Comparison of ENCODE assay signal across 17 cellular contexts in the genomic region with DNA sequence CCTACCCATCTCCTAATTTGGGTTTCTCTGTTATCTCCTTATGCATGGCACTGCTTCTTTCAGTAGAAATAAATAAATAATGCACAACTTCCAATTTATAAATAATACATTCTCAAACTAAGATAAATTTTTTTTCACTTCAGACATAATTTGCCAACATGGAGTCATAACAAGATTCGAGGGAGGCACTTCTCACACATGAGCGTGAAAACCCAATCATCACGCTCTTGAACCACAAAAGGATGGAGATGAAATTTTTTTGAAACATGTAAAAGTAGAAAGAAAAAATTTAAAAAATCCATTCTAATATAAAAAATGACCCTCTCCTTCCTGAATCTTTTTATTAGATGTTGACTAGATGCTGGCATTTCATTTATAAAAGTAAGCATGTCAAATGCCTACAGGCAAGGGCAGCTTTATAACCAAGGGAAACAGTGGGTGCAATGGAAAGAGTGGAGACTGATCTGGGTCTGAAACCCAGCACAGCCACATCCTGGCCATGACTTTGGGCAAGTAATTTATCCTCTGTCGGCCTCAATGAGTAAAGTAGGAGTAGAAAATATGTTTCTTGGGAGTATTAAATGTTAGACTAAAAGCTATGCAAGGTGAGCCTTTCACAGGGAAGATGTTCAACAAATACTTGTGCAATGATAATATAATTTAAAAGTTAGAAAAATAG.
DNase-seq lines count a peak whose midpoint lies in the region; ATAC-seq and TF ChIP-seq lines count a peak whose summit lies in the region.
"Had no signal": no experiment of that assay in that cellular context is flagged by ENCODE, and none has a peak within 500 bp of the region (broad histone marks: within the 10 kb centered on the region; RNA-seq: fewer than 3 reads in every experiment).

No MANE protein-coding gene starts in this region.

- no peaks in the 10 kb centered on the region for H3K9me3 Mint-ChIP-seq in activated T-cell treated with anti-CD3 and anti-CD28 coated beads, Interleukin-2, amount 50 U/mL, for 24 hours
- H3K9me3 Mint-ChIP-seq in activated naive CD8-positive, alpha-beta T cell treated with anti-CD3 and anti-CD28 coated beads, Interleukin-2, amount 50 U/mL, for 24 hours, result peaks cover 3% of the 10 kb centered on the region
- no peaks in the 10 kb centered on the region for H3K9me3 Mint-ChIP-seq in progenitor cell of endocrine pancreas (ENCODE audit: low read depth)

- no peak for ATAC-seq in activated naive CD8-positive, alpha-beta T cell treated with anti-CD3 and anti-CD28 coated beads, Interleukin-2, amount 50 U/mL, for 24 hours
- peak; percentile 25 for ATAC-seq in stimulated activated naive CD8-positive, alpha-beta T cell treated with anti-CD3 and anti-CD28 coated beads, Interleukin-15, Interleukin-2, amounts not matched to agents 100 U/mL and 50 U/mL, for 24 hours
- ATAC-seq in GM19452 (IDR thresholded peaks at IDR 0.05; ENCODE audit: unreplicated experiment) (no peak), GM19328 (IDR thresholded peaks at IDR 0.05; ENCODE audit: unreplicated experiment) (no peak)
- ATAC-seq: CD8-positive, alpha-beta T cell; gastrocnemius medialis had no signal

- peak overlapping the region; percentile 58 for H3K4me3 Mint-ChIP-seq in activated T-cell treated with anti-CD3 and anti-CD28 coated beads, Interleukin-2, amount 50 U/mL, for 24 hours
- H3K4me3 Mint-ChIP-seq in activated naive CD8-positive, alpha-beta T cell treated with anti-CD3 and anti-CD28 coated beads, Interleukin-2, amount 50 U/mL, for 24 hours, result peak overlapping the region; percentile 68
- H3K4me3 Mint-ChIP-seq in progenitor cell of endocrine pancreas (ENCODE audit: low read depth), result no peak overlapping the region
- H3K4me3 Mint-ChIP-seq: CD8-positive, alpha-beta T cell; IgD-negative memory B cell; naive B cell had no signal

- H3K4me1 Mint-ChIP-seq in activated T-cell treated with anti-CD3 and anti-CD28 coated beads, Interleukin-2, amount 50 U/mL, for 24 hours (ENCODE audit: low read depth), result peaks cover 33% of the 10 kb centered on the region
- peaks cover 40% of the 10 kb centered on the region for H3K4me1 Mint-ChIP-seq in activated naive CD8-positive, alpha-beta T cell treated with anti-CD3 and anti-CD28 coated beads, Interleukin-2, amount 50 U/mL, for 24 hours
- no peaks in the 10 kb centered on the region for H3K4me1 Mint-ChIP-seq in progenitor cell of endocrine pancreas (ENCODE audit: low read depth)

- peaks cover 22% of the 10 kb centered on the region for H3K27me3 Mint-ChIP-seq in activated T-cell treated with anti-CD3 and anti-CD28 coated beads, Interleukin-2, amount 50 U/mL, for 24 hours
- peaks cover 23% of the 10 kb centered on the region for H3K27me3 Mint-ChIP-seq in activated naive CD8-positive, alpha-beta T cell treated with anti-CD3 and anti-CD28 coated beads, Interleukin-2, amount 50 U/mL, for 24 hours
- no peaks in the 10 kb centered on the region for H3K27me3 Mint-ChIP-seq in progenitor cell of endocrine pancreas

- no peak for TF ChIP-seq CTCF in progenitor cell of endocrine pancreas (IDR thresholded peaks at IDR 0.05; ENCODE audit: unreplicated experiment)

- H3K27ac Mint-ChIP-seq in activated T-cell treated with anti-CD3 and anti-CD28 coated beads, Interleukin-2, amount 50 U/mL, for 24 hours, result peak overlapping the region; percentile 87
- H3K27ac Mint-ChIP-seq in activated naive CD8-positive, alpha-beta T cell treated with anti-CD3 and anti-CD28 coated beads, Interleukin-2, amount 50 U/mL, for 24 hours, result peak overlapping the region; percentile 92
- no peak overlapping the region for H3K27ac Mint-ChIP-seq in progenitor cell of endocrine pancreas
- H3K27ac Mint-ChIP-seq: CD8-positive, alpha-beta T cell; IgD-negative memory B cell; naive B cell had no signal

- DNase-seq in activated T-cell treated with anti-CD3 and anti-CD28 coated beads, Interleukin-2, amount 50 U/mL, for 24 hours, result no peak
- DNase-seq in activated T-cell treated with anti-CD3 and anti-CD28 coated beads, Interleukin-2, amount 50 U/mL, for 1 hour, result no peak
- DNase-seq in RPMI7951 (ENCODE audit: low read depth) (peak; percentile 15), progenitor cell of endocrine pancreas (ENCODE audit: low spot score, unreplicated experiment) (no peak)
- peak; percentile 21 for DNase-seq in activated naive CD8-positive, alpha-beta T cell treated with anti-CD3 and anti-CD28 coated beads, Interleukin-2, amount 50 U/mL, for 24 hours
- no peak for DNase-seq in stimulated activated naive CD8-positive, alpha-beta T cell treated with anti-CD3 and anti-CD28 coated beads, Interleukin-15, Interleukin-2, amounts not matched to agents 100 U/mL and 50 U/mL, for 24 hours
- DNase-seq: aorta, DMS79, gastrocnemius medialis, kidney glomerular epithelial cell, naive B cell, NCI-H187, NCI-H2227 treated with DMSO at 0.1 percent for 48 hours had no signal

- no peaks in the 10 kb centered on the region for H3K36me3 Mint-ChIP-seq in activated T-cell treated with anti-CD3 and anti-CD28 coated beads, Interleukin-2, amount 50 U/mL, for 24 hours (ENCODE audit: low read depth)
- no peaks in the 10 kb centered on the region for H3K36me3 Mint-ChIP-seq in activated naive CD8-positive, alpha-beta T cell treated with anti-CD3 and anti-CD28 coated beads, Interleukin-2, amount 50 U/mL, for 24 hours (ENCODE audit: low read depth)
- no peaks in the 10 kb centered on the region for H3K36me3 Mint-ChIP-seq in progenitor cell of endocrine pancreas (ENCODE audit: insufficient read depth)
- H3K36me3 Mint-ChIP-seq: CD8-positive, alpha-beta T cell; IgD-negative memory B cell; naive B cell had no signal

Comparison
In these comparisons a context has a peak if more than half of its experiments do, and no peak if none do; other contexts are left out.
1. DNase-seq: peak in RPMI7951 (single experiment) and activated naive CD8-positive, alpha-beta T cell treated with anti-CD3 and anti-CD28 coated beads, Interleukin-2, amount 50 U/mL, for 24 hours (single experiment); none in activated T-cell treated with anti-CD3 and anti-CD28 coated beads, Interleukin-2, amount 50 U/mL, for 24 hours (single experiment), activated T-cell treated with anti-CD3 and anti-CD28 coated beads, Interleukin-2, amount 50 U/mL, for 1 hour (single experiment), stimulated activated naive CD8-positive, alpha-beta T cell treated with anti-CD3 and anti-CD28 coated beads, Interleukin-15, Interleukin-2, amounts not matched to agents 100 U/mL and 50 U/mL, for 24 hours (single experiment) and progenitor cell of endocrine pancreas (single experiment).